ENCODE assay signal across 8 cellular contexts in genomic region chr19:52688931-52689796, GRCh38. TPM values are rescaled to one million over a fixed set of nuclear protein-coding genes. Genes with fewer than 3 reads are reported as not detected.
DNase-seq lines count a peak whose midpoint lies in the region; ATAC-seq and TF ChIP-seq lines count a peak whose summit lies in the region.
"Not testable (repeated sequence)": the region's sequence is repeated elsewhere in the genome, so short reads cannot be mapped to it uniquely, and the experiment has no call there.

No MANE protein-coding gene starts in this region.

- not testable (repeated sequence) for ATAC-seq in central memory CD8-positive, alpha-beta T cell (replicated peaks; ENCODE audit: extremely low read depth, poor library complexity, severe bottlenecking); heart left ventricle; naive B cell (ENCODE audit: low read depth in 2 of 2); stimulated activated effector memory CD8-positive, alpha-beta T cell treated with anti-CD3 and anti-CD28 coated beads, Interleukin-12 subunit alpha, Interleukin-12 subunit beta, amount 100 ng/mL, for 72 hours

- 24 to 37% (median 32%) methylated on average over 6 of the region's 6 CpGs for WGBS in heart left ventricle, 4 donors

- H3K4me3 Mint-ChIP-seq in activated CD4-positive, alpha-beta memory T cell treated with anti-CD3 and anti-CD28 coated beads, Interleukin-2, amount 10 ng/mL, durations not matched to agents 7 days and 5 days = peak overlapping the region; percentile 94
- H3K4me3 Mint-ChIP-seq in central memory CD8-positive, alpha-beta T cell = peak overlapping the region; percentile 88
- peak overlapping the region; percentile 91 to 99 (median 97) for H3K4me3 Mint-ChIP-seq in naive B cell
- peak overlapping the region; percentile 96 for H3K4me3 Mint-ChIP-seq in stimulated activated effector memory CD8-positive, alpha-beta T cell treated with anti-CD3 and anti-CD28 coated beads, Interleukin-12 subunit alpha, Interleukin-12 subunit beta, amount 100 ng/mL, for 72 hours

- H3K27ac ChIP-seq in heart left ventricle = peak overlapping the region; percentile 67 to 97 (median 90)

- H3K9me3 ChIP-seq in heart left ventricle = not testable (repeated sequence)

- peaks cover 41% of the 10 kb centered on the region for H3K4me1 Mint-ChIP-seq in activated CD4-positive, alpha-beta memory T cell treated with anti-CD3 and anti-CD28 coated beads, Interleukin-2, amount 10 ng/mL, durations not matched to agents 7 days and 5 days
- H3K4me1 Mint-ChIP-seq in central memory CD8-positive, alpha-beta T cell = peaks cover 38% of the 10 kb centered on the region
- peaks cover 36 to 47% (median 42%) of the 10 kb centered on the region in 3 donors for H3K4me1 Mint-ChIP-seq in naive B cell
- peaks cover 38% of the 10 kb centered on the region for H3K4me1 Mint-ChIP-seq in stimulated activated effector memory CD8-positive, alpha-beta T cell treated with anti-CD3 and anti-CD28 coated beads, Interleukin-12 subunit alpha, Interleukin-12 subunit beta, amount 100 ng/mL, for 72 hours

- not testable (repeated sequence) for H3K27me3 ChIP-seq in heart left ventricle

- H3K27ac Mint-ChIP-seq in activated CD4-positive, alpha-beta memory T cell treated with anti-CD3 and anti-CD28 coated beads, Interleukin-2, amount 10 ng/mL, durations not matched to agents 7 days and 5 days = peak overlapping the region; percentile 97
- peak overlapping the region; percentile 90 for H3K27ac Mint-ChIP-seq in central memory CD8-positive, alpha-beta T cell (ENCODE audit: low read depth)
- peak overlapping the region in 5 of 6 donors; percentile 54 to 95 (median 92) for H3K27ac Mint-ChIP-seq in naive B cell
- H3K27ac Mint-ChIP-seq in stimulated activated effector memory CD8-positive, alpha-beta T cell treated with anti-CD3 and anti-CD28 coated beads, Interleukin-12 subunit alpha, Interleukin-12 subunit beta, amount 100 ng/mL, for 72 hours = peak overlapping the region; percentile 97

- intact Hi-C loops in heart left ventricle (cut with DNase I) = loop anchor here in 4 of 10 donors (2.0 to 10.0 kb wide), 4 partner anchors 50 to 678 kb away; partner anchors contain the start of genes ZNF525 (in 2 of the 4) and ZNF83 (in 1 of the 4)

- POLR2A ChIA-PET in activated CD4-positive, alpha-beta memory T cell treated with anti-CD3 and anti-CD28 coated beads, Interleukin-2, amount 10 ng/mL, durations not matched to agents 7 days and 5 days (lab: Charles Lee) = not testable (repeated sequence)

- TF ChIP-seq CTCF in HFF-Myc (IDR thresholded peaks at IDR 0.05; ENCODE audit: low read depth, low read length, missing control alignments); heart left ventricle (IDR thresholded peaks at IDR 0.05): not testable (repeated sequence)

- H3K4me3 ChIP-seq in HFF-Myc (replicated peaks; ENCODE audit: low read depth, low read length) (peak overlapping the region; percentile 63), heart left ventricle (peak overlapping the region; percentile 52 to 92 (median 70))

- peaks cover 0 to 31% (median 12%) of the 10 kb centered on the region in 12 donors for H3K4me1 ChIP-seq in heart left ventricle

- not testable (repeated sequence) for H3K27me3 Mint-ChIP-seq in activated CD4-positive, alpha-beta memory T cell treated with anti-CD3 and anti-CD28 coated beads, Interleukin-2, amount 10 ng/mL, durations not matched to agents 7 days and 5 days; central memory CD8-positive, alpha-beta T cell; naive B cell

- peaks cover 53% of the 10 kb centered on the region for H3K36me3 Mint-ChIP-seq in activated CD4-positive, alpha-beta memory T cell treated with anti-CD3 and anti-CD28 coated beads, Interleukin-2, amount 10 ng/mL, durations not matched to agents 7 days and 5 days (ENCODE audit: low read depth)
- H3K36me3 Mint-ChIP-seq in central memory CD8-positive, alpha-beta T cell (ENCODE audit: insufficient read depth) = peaks cover 18% of the 10 kb centered on the region
- H3K36me3 Mint-ChIP-seq in naive B cell = peaks cover 0 to 11% of the 10 kb centered on the region in 2 donors
- peaks cover 32% of the 10 kb centered on the region for H3K36me3 Mint-ChIP-seq in stimulated activated effector memory CD8-positive, alpha-beta T cell treated with anti-CD3 and anti-CD28 coated beads, Interleukin-12 subunit alpha, Interleukin-12 subunit beta, amount 100 ng/mL, for 72 hours

- TF ChIP-seq POLR2A in heart left ventricle (IDR thresholded peaks at IDR 0.05) = not testable (repeated sequence)

- not testable (repeated sequence) for H3K36me3 ChIP-seq in heart left ventricle

- H3K9me3 Mint-ChIP-seq in activated CD4-positive, alpha-beta memory T cell treated with anti-CD3 and anti-CD28 coated beads, Interleukin-2, amount 10 ng/mL, durations not matched to agents 7 days and 5 days = peaks cover 15% of the 10 kb centered on the region
- H3K9me3 Mint-ChIP-seq in central memory CD8-positive, alpha-beta T cell; naive B cell; stimulated activated effector memory CD8-positive, alpha-beta T cell treated with anti-CD3 and anti-CD28 coated beads, Interleukin-12 subunit alpha, Interleukin-12 subunit beta, amount 100 ng/mL, for 72 hours: not testable (repeated sequence)

- DNase-seq in AML-193 (lab: John Stamatoyannopoulos, UW) = peak; percentile 22 to 41
- not testable (repeated sequence) for DNase-seq in HFF-Myc (ENCODE audit: extremely low read depth, low read depth); activated CD4-positive, alpha-beta memory T cell treated with anti-CD3 and anti-CD28 coated beads, Interleukin-2, amount 10 ng/mL, durations not matched to agents 7 days and 5 days; central memory CD8-positive, alpha-beta T cell (ENCODE audit: low spot score in 2 of 2); heart left ventricle; naive B cell; stimulated activated effector memory CD8-positive, alpha-beta T cell treated with anti-CD3 and anti-CD28 coated beads, Interleukin-12 subunit alpha, Interleukin-12 subunit beta, amount 100 ng/mL, for 72 hours (ENCODE audit: low spot score in 2 of 2)
- peak; percentile 52 to 68 for DNase-seq in NOMO-1 (lab: John Stamatoyannopoulos, UW; ENCODE audit: unreplicated experiment in 2 of 2)

- CTCF ChIA-PET in activated CD4-positive, alpha-beta memory T cell treated with anti-CD3 and anti-CD28 coated beads, Interleukin-2, amount 10 ng/mL, durations not matched to agents 7 days and 5 days (lab: Charles Lee) = not testable (repeated sequence)

RNA-seq across cellular contexts. Expression of gene ZNF611, which starts 45.7 kb away (rescaled TPM):
- 10 to 100 TPM; 26.6 TPM for total RNA-seq in activated CD4-positive, alpha-beta memory T cell treated with anti-CD3 and anti-CD28 coated beads, Interleukin-2, amount 10 ng/mL, durations not matched to agents 7 days and 5 days
- total RNA-seq in heart left ventricle = 10 to 100 TPM in 2 of 9 donors, 1 to 10 TPM in 7; 3.8 to 12.6 (median 6.9) TPM
- polyA plus RNA-seq in heart left ventricle = 1 to 10 TPM; 4.8 TPM
- 10 to 100 TPM; 14.2 to 53.5 (median 35.9) TPM for polyA plus RNA-seq in naive B cell (ENCODE audit: low read depth in 6 of 6)

RNA-seq across cellular contexts. Expression of gene ZNF83, which starts 51.0 kb away (rescaled TPM):
- 10 to 100 TPM; 49.1 to 49.7 TPM for total RNA-seq in activated CD4-positive, alpha-beta memory T cell treated with anti-CD3 and anti-CD28 coated beads, Interleukin-2, amount 10 ng/mL, durations not matched to agents 7 days and 5 days
- total RNA-seq in heart left ventricle = 10 to 100 TPM in 8 of 9 donors, 1 to 10 TPM in 1; 9.5 to 23.4 (median 18.4) TPM
- polyA plus RNA-seq in heart left ventricle (10 to 100 TPM; 13.2 to 25.7 TPM), naive B cell (ENCODE audit: low read depth in 6 of 6) (10 to 100 TPM in 5 of 6 donors, 1 to 10 TPM in 1; 6.7 to 31.5 (median 14.8) TPM)
